ENCODE assay signal across 8 cellular contexts in genomic region chrX:120452131-120452530, GRCh38. TPM values are rescaled to one million over a fixed set of nuclear protein-coding genes. Genes with fewer than 3 reads are reported as not detected.
DNase-seq lines count a peak whose midpoint lies in the region; ATAC-seq and TF ChIP-seq lines count a peak whose summit lies in the region.

No MANE protein-coding gene starts in this region.

- ATAC-seq in left lung (peak; percentile 44), GM21529 (IDR thresholded peaks at IDR 0.05; ENCODE audit: unreplicated experiment) (no peak), GM18498 (IDR thresholded peaks at IDR 0.05; ENCODE audit: unreplicated experiment) (no peak)
- no peak for ATAC-seq in activated naive CD8-positive, alpha-beta T cell treated with anti-CD3 and anti-CD28 coated beads, Interleukin-2, amount 50 U/mL, for 24 hours

- H3K27me3 ChIP-seq in adrenal gland (no peaks in the 10 kb centered on the region), left lung (peaks cover 0 to 3% of the 10 kb centered on the region in 2 donors)

- no peak overlapping the region for H3K4me3 Mint-ChIP-seq in activated naive CD8-positive, alpha-beta T cell treated with anti-CD3 and anti-CD28 coated beads, Interleukin-2, amount 50 U/mL, for 24 hours
- H3K4me3 Mint-ChIP-seq in mesothelial cell of epicardium, result no peak overlapping the region

- POLR2A ChIA-PET in GM10248 (lab: Yijun Ruan, JAX), result interaction anchor here (0.5 kb wide), 1 partner anchor 13 kb away, joined by 4 read pairs; no protein-coding TSS in a partner anchor

- H3K27ac Mint-ChIP-seq in activated naive CD8-positive, alpha-beta T cell treated with anti-CD3 and anti-CD28 coated beads, Interleukin-2, amount 50 U/mL, for 24 hours, result no peak overlapping the region
- no peak overlapping the region for H3K27ac Mint-ChIP-seq in mesothelial cell of epicardium

- no peaks in the 10 kb centered on the region for H3K9me3 Mint-ChIP-seq in activated naive CD8-positive, alpha-beta T cell treated with anti-CD3 and anti-CD28 coated beads, Interleukin-2, amount 50 U/mL, for 24 hours
- peaks cover 9% of the 10 kb centered on the region for H3K9me3 Mint-ChIP-seq in mesothelial cell of epicardium

- no peaks in the 10 kb centered on the region for H3K27me3 Mint-ChIP-seq in activated naive CD8-positive, alpha-beta T cell treated with anti-CD3 and anti-CD28 coated beads, Interleukin-2, amount 50 U/mL, for 24 hours
- H3K27me3 Mint-ChIP-seq in mesothelial cell of epicardium (ENCODE audit: low read depth), result no peaks in the 10 kb centered on the region

- TF ChIP-seq CTCF in GM10248 (IDR thresholded peaks at IDR 0.05; ENCODE audit: control extremely low read depth, extremely low read depth, low read depth, missing control alignments) (no peak), adrenal gland (IDR thresholded peaks at IDR 0.05) (peak in 5 of 6 experiments; percentile 9 to 46 (median 29)), left lung (IDR thresholded peaks at IDR 0.05) (peak in 1 of 2 donors; percentile 15), mesothelial cell of epicardium (IDR thresholded peaks at IDR 0.05; ENCODE audit: unreplicated experiment) (no peak)

- WGBS in adrenal gland, 4 donors, result 29 to 46% (median 38%) methylated on average over 3 of the region's 3 CpGs

- no peak for TF ChIP-seq POLR2A in adrenal gland (IDR thresholded peaks at IDR 0.05)

- H3K4me1 ChIP-seq in adrenal gland (replicated peaks in 1 of 2) (no peaks in the 10 kb centered on the region), left lung (peaks cover 0 to under 1% of the 10 kb centered on the region in 2 donors)

- H3K36me3 ChIP-seq in adrenal gland (replicated peaks in 1 of 2) (peaks cover 0 to 12% of the 10 kb centered on the region in 2 donors), left lung (peaks cover 0 to 31% of the 10 kb centered on the region in 2 donors)

- no peaks in the 10 kb centered on the region for H3K9me3 ChIP-seq in adrenal gland (replicated peaks in 1 of 3)
- no peaks in the 10 kb centered on the region for H3K9me3 ChIP-seq in left lung

- CTCF ChIA-PET in GM10248 (lab: Yijun Ruan, JAX), result interaction anchor here (1.3 to 3.0 kb wide), 4 partner anchors 10 to 334 kb away, joined by 3 to 8 read pairs (median 5); no protein-coding TSS in a partner anchor

- H3K27ac ChIP-seq in adrenal gland, result no peak overlapping the region
- no peak overlapping the region for H3K27ac ChIP-seq in left lung

- peaks cover 6% of the 10 kb centered on the region for H3K4me1 Mint-ChIP-seq in activated naive CD8-positive, alpha-beta T cell treated with anti-CD3 and anti-CD28 coated beads, Interleukin-2, amount 50 U/mL, for 24 hours
- peaks cover 2% of the 10 kb centered on the region for H3K4me1 Mint-ChIP-seq in mesothelial cell of epicardium

- DNase-seq in GM10248 (ENCODE audit: extremely low spot score) (peak; percentile 15), KBM-7 (peak; percentile 80), adrenal gland (peak in 1 of 7 donors; percentile 16), left lung (no peak), mesothelial cell of epicardium (ENCODE audit: low spot score in 2 of 2, unreplicated experiment in 2 of 2) (no peak)
- DNase-seq in activated naive CD8-positive, alpha-beta T cell treated with anti-CD3 and anti-CD28 coated beads, Interleukin-2, amount 50 U/mL, for 24 hours, result no peak

- H3K4me3 ChIP-seq in adrenal gland, result no peak overlapping the region
- H3K4me3 ChIP-seq in left lung, result no peak overlapping the region

- peaks cover 2% of the 10 kb centered on the region for H3K36me3 Mint-ChIP-seq in activated naive CD8-positive, alpha-beta T cell treated with anti-CD3 and anti-CD28 coated beads, Interleukin-2, amount 50 U/mL, for 24 hours (ENCODE audit: low read depth)
- H3K36me3 Mint-ChIP-seq in mesothelial cell of epicardium, result peaks cover 4% of the 10 kb centered on the region

- in situ Hi-C loops in KBM-7 (cut with MboI; ENCODE audit: low pct_unique_long_range_greater_than_20kb, low sequenced_read_pairs), result no loop called here

- intact Hi-C loops in adrenal gland (cut with DNase I) (no loop called here), left lung (cut with DNase I) (no loop called here)

RNA-seq across cellular contexts. Expression of gene LAMP2, which starts 17.0 kb away (rescaled TPM):
- 100 to 1,000 TPM; 127 to 206 (median 175) TPM for total RNA-seq in adrenal gland
- polyA plus RNA-seq in adrenal gland, result 100 to 1,000 TPM in 1 of 3 donors, 10 to 100 TPM in 2; 15.8 to 192 (median 20.7) TPM
- 100 to 1,000 TPM; 159 to 160 TPM for total RNA-seq in left lung
- total RNA-seq in mesothelial cell of epicardium, result 74.1 to 77.7 TPM (median 76.3 TPM) in 3 replicates

Comparison
In these comparisons a context has a peak if more than half of its experiments do, and no peak if none do; other contexts are left out.
1. DNase-seq: peak in GM10248 (single experiment) and KBM-7 (single experiment); none in left lung (0 of 2), activated naive CD8-positive, alpha-beta T cell treated with anti-CD3 and anti-CD28 coated beads, Interleukin-2, amount 50 U/mL, for 24 hours (single experiment) and mesothelial cell of epicardium (0 of 2).
2. CTCF ChIP-seq: peak in adrenal gland (5 of 6); none in GM10248 (single experiment) and mesothelial cell of epicardium (single experiment).